In genomic region chr11:119201236-119201635, GRCh38 we compare ENCODE assay signal across 9 cellular contexts. TPM values are rescaled to one million over a fixed set of nuclear protein-coding genes. Genes with fewer than 3 reads are reported as not detected.
"Had no signal": no experiment of that assay in that cellular context is flagged by ENCODE, and none has a peak within 500 bp of the region (broad histone marks: within the 10 kb centered on the region; RNA-seq: fewer than 3 reads in every experiment).

No MANE protein-coding gene starts in this region.

RNA-seq across cellular contexts. Expression of gene NHERF4, which starts 16.0 kb away (rescaled TPM):
- total RNA-seq: LHCN-M2, MCF 10A, NCI-H460, OCI-LY7, PC-9, Right ventricle myocardium inferior, RPMI7951, SJCRH30, SK-MEL-5 had no signal

RNA-seq across cellular contexts. Expression of gene ABCG4, which starts 52.4 kb away (rescaled TPM):
- total RNA-seq: MCF 10A, NCI-H460, OCI-LY7 had no signal
